Comparison of ENCODE assay signal across 25 cellular contexts in the genomic region with DNA sequence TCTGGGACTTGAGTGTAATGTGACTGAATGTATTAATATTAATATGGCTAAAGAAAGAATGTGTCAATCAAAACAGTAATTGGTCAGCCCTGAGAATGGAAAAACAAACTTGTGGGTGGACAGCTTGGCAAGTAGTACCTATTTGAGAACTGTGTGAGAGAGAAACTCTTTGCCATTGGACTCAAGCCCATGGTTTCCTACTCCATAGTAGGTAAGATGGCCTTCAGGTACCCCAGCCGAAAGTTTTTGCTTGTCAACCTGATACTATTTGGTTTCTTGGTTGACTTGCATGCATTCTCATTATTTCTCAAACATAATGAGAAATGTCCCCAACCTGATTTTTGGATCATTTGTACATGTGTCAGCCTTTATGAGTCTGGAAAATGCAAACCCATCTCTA.
"Had no signal": no experiment of that assay in that cellular context is flagged by ENCODE, and none has a peak within 500 bp of the region (broad histone marks: within the 10 kb centered on the region; RNA-seq: fewer than 3 reads in every experiment).

No MANE protein-coding gene starts in this region.

- H3K4me3 Mint-ChIP-seq: stimulated activated effector memory CD8-positive, alpha-beta T cell treated with anti-CD3 and anti-CD28 coated beads, Interleukin-12 subunit alpha, Interleukin-12 subunit beta, amount 100 ng/mL, for 72 hours; stimulated activated memory B cell treated with anti-CD40 and anti-IgM and Interleukin-4, amounts not matched to agents 10 μg/mL and 1 μg/mL and 100 μg/mL, for 72 hours; stimulated activated naive B cell treated with anti-CD40 and anti-IgM and Interleukin-4, amounts not matched to agents 10 μg/mL and 1 μg/mL and 100 μg/mL, for 72 hours; stimulated activated naive CD8-positive, alpha-beta T cell treated with anti-CD3 and anti-CD28 coated beads, Interleukin-15, amount 100 ng/mL, for 72 hours; stimulated activated naive CD8-positive, alpha-beta T cell treated with anti-CD3 and anti-CD28 coated beads, Interleukin-15, Interleukin-2, amounts not matched to agents 100 ng/mL and 50 ng/mL, for 24 hours; type B pancreatic cell had no signal

- H3K4me1 Mint-ChIP-seq: stimulated activated effector memory CD8-positive, alpha-beta T cell treated with anti-CD3 and anti-CD28 coated beads, Interleukin-12 subunit alpha, Interleukin-12 subunit beta, amount 100 ng/mL, for 72 hours; stimulated activated memory B cell treated with anti-CD40 and anti-IgM and Interleukin-4, amounts not matched to agents 10 μg/mL and 1 μg/mL and 100 μg/mL, for 72 hours; stimulated activated naive B cell treated with anti-CD40 and anti-IgM and Interleukin-4, amounts not matched to agents 10 μg/mL and 1 μg/mL and 100 μg/mL, for 72 hours; stimulated activated naive CD8-positive, alpha-beta T cell treated with anti-CD3 and anti-CD28 coated beads, Interleukin-15, amount 100 ng/mL, for 72 hours had no signal

- H3K27me3 Mint-ChIP-seq: stimulated activated memory B cell treated with anti-CD40 and anti-IgM and Interleukin-4, amounts not matched to agents 10 μg/mL and 1 μg/mL and 100 μg/mL, for 72 hours; stimulated activated naive B cell treated with anti-CD40 and anti-IgM and Interleukin-4, amounts not matched to agents 10 μg/mL and 1 μg/mL and 100 μg/mL, for 72 hours; stimulated activated naive CD8-positive, alpha-beta T cell treated with anti-CD3 and anti-CD28 coated beads, Interleukin-15, amount 100 ng/mL, for 72 hours; stimulated activated naive CD8-positive, alpha-beta T cell treated with anti-CD3 and anti-CD28 coated beads, Interleukin-15, Interleukin-2, amounts not matched to agents 100 ng/mL and 50 ng/mL, for 24 hours; type B pancreatic cell had no signal

- H3K9me3 Mint-ChIP-seq: stimulated activated memory B cell treated with anti-CD40 and anti-IgM and Interleukin-4, amounts not matched to agents 10 μg/mL and 1 μg/mL and 100 μg/mL, for 72 hours; stimulated activated naive B cell treated with anti-CD40 and anti-IgM and Interleukin-4, amounts not matched to agents 10 μg/mL and 1 μg/mL and 100 μg/mL, for 72 hours; stimulated activated naive CD8-positive, alpha-beta T cell treated with anti-CD3 and anti-CD28 coated beads, Interleukin-15, amount 100 ng/mL, for 72 hours; stimulated activated naive CD8-positive, alpha-beta T cell treated with anti-CD3 and anti-CD28 coated beads, Interleukin-15, Interleukin-2, amounts not matched to agents 100 ng/mL and 50 ng/mL, for 24 hours; type B pancreatic cell had no signal

- ATAC-seq: stimulated activated effector memory CD8-positive, alpha-beta T cell treated with anti-CD3 and anti-CD28 coated beads, Interleukin-12 subunit alpha, Interleukin-12 subunit beta, amount 100 ng/mL, for 72 hours; stimulated activated memory B cell treated with anti-CD40 and anti-IgM and Interleukin-4, amounts not matched to agents 10 μg/mL and 1 μg/mL and 100 μg/mL, for 72 hours; stimulated activated naive B cell treated with anti-CD40 and anti-IgM and Interleukin-4, amounts not matched to agents 10 μg/mL and 1 μg/mL and 100 μg/mL, for 72 hours; stimulated activated naive CD8-positive, alpha-beta T cell treated with anti-CD3 and anti-CD28 coated beads, Interleukin-15, amount 100 ng/mL, for 72 hours; stimulated activated naive CD8-positive, alpha-beta T cell treated with anti-CD3 and anti-CD28 coated beads, Interleukin-15, Interleukin-2, amounts not matched to agents 100 U/mL and 50 U/mL, for 24 hours; upper lobe of right lung had no signal

- DNase-seq: stimulated activated CD4-positive, alpha-beta T cell treated with anti-CD3 and anti-CD28 coated beads, Interleukin-2, amount 100 ng/mL, for 48 hours; stimulated activated CD4-positive, alpha-beta T cell treated with anti-CD3 and anti-CD28 coated beads, Interleukin-4, amount 100 ng/mL, for 1 hour; stimulated activated CD4-positive, alpha-beta T cell treated with anti-CD3 and anti-CD28 coated beads, Interleukin-4, amount 100 ng/mL, for 24 hours; stimulated activated CD4-positive, alpha-beta T cell treated with anti-CD3 and anti-CD28 coated beads, Interleukin-4, amount 100 ng/mL, for 4 hours; stimulated activated CD8-positive, alpha-beta memory T cell treated with anti-CD3 and anti-CD28 coated beads, Interleukin-4, amount 100 ng/mL, for 48 hours; stimulated activated naive B cell treated with anti-CD40 and anti-IgM and Interleukin-4, amounts not matched to agents 10 μg/mL and 1 μg/mL and 100 μg/mL, for 72 hours; stimulated activated naive CD4-positive, alpha-beta T cell; stimulated activated naive CD4-positive, alpha-beta T cell treated with Interleukin-2 at 50 U/mL for 16 hours; stimulated activated naive CD8-positive, alpha-beta T cell treated with anti-CD3 and anti-CD28 coated beads, Interleukin-15, amount 100 ng/mL, for 72 hours; stimulated activated naive CD8-positive, alpha-beta T cell treated with anti-CD3 and anti-CD28 coated beads, Interleukin-15, Interleukin-2, amounts not matched to agents 100 U/mL and 50 U/mL, for 24 hours; stomach; substantia nigra; testis; thyroid gland; tibial artery; transverse colon; trophoblast cell; upper lobe of left lung; upper lobe of right lung; uterus had no signal

- H3K36me3 Mint-ChIP-seq: stimulated activated effector memory CD8-positive, alpha-beta T cell treated with anti-CD3 and anti-CD28 coated beads, Interleukin-12 subunit alpha, Interleukin-12 subunit beta, amount 100 ng/mL, for 72 hours; stimulated activated memory B cell treated with anti-CD40 and anti-IgM and Interleukin-4, amounts not matched to agents 10 μg/mL and 1 μg/mL and 100 μg/mL, for 72 hours; stimulated activated naive B cell treated with anti-CD40 and anti-IgM and Interleukin-4, amounts not matched to agents 10 μg/mL and 1 μg/mL and 100 μg/mL, for 72 hours; type B pancreatic cell had no signal

- H3K27ac Mint-ChIP-seq: stimulated activated effector memory CD8-positive, alpha-beta T cell treated with anti-CD3 and anti-CD28 coated beads, Interleukin-12 subunit alpha, Interleukin-12 subunit beta, amount 100 ng/mL, for 72 hours; stimulated activated memory B cell treated with anti-CD40 and anti-IgM and Interleukin-4, amounts not matched to agents 10 μg/mL and 1 μg/mL and 100 μg/mL, for 72 hours; stimulated activated naive B cell treated with anti-CD40 and anti-IgM and Interleukin-4, amounts not matched to agents 10 μg/mL and 1 μg/mL and 100 μg/mL, for 72 hours; stimulated activated naive CD8-positive, alpha-beta T cell treated with anti-CD3 and anti-CD28 coated beads, Interleukin-15, amount 100 ng/mL, for 72 hours; stimulated activated naive CD8-positive, alpha-beta T cell treated with anti-CD3 and anti-CD28 coated beads, Interleukin-15, Interleukin-2, amounts not matched to agents 100 ng/mL and 50 ng/mL, for 24 hours; type B pancreatic cell had no signal

- FAIRE-seq: urothelium cell line had no signal
